Comparison of ENCODE assay signal across 10 cellular contexts in the genomic region with DNA sequence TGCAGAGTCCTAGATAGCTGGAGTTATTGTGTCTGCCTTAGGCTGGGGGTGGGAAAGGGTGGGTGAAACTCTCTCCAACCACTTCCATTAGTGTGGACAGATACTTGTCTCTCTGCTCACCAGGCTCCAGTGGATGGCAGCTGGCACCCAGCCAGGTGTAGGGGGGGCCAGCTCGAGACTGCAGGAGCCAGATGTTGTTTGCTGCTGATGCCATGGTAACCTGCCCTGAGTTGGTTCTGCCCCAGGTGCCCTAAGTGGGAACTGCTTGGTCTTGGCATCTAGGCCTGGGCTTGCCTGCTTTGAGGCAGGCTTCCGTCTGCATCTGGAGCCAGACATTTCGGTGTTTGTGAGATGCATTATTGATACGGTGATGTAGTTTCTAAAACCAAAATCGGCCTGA.
DNase-seq lines count a peak whose midpoint lies in the region; ATAC-seq and TF ChIP-seq lines count a peak whose summit lies in the region.
"Had no signal": no experiment of that assay in that cellular context is flagged by ENCODE, and none has a peak within 500 bp of the region (broad histone marks: within the 10 kb centered on the region; RNA-seq: fewer than 3 reads in every experiment).

No MANE protein-coding gene starts in this region.

- no peak overlapping the region for H2BK15ac ChIP-seq in H9 (ENCODE audit: low read depth, low read length)

- H3K23me2 ChIP-seq in H9 (ENCODE audit: insufficient read length, low read depth, low read length, poor library complexity, severe bottlenecking) = no peaks in the 10 kb centered on the region

- H3K23ac ChIP-seq in H9 (ENCODE audit: insufficient read length, low read depth, low read length) = no peak overlapping the region

- H3K4me1 Mint-ChIP-seq in H9 = peaks cover 0 to 5% of the 10 kb centered on the region in 2 experiments; a peak in 2 of 4 replicates

- no peak overlapping the region for H4K91ac ChIP-seq in H9 (ENCODE audit: insufficient read length, low read depth, low read length)

- H3K14ac ChIP-seq in H9 (ENCODE audit: insufficient read depth, low read length) = no peak overlapping the region

- no peaks in the 10 kb centered on the region for H3K36me3 ChIP-seq in RWPE2 (ENCODE audit: low read depth)
- peaks cover 0 to 3% (median 0%) of the 10 kb centered on the region in 3 donors for H3K36me3 ChIP-seq in esophagus squamous epithelium
- H3K36me3 ChIP-seq in stomach = peaks cover under 1 to 5% (median 3%) of the 10 kb centered on the region in 4 donors
- H3K36me3 ChIP-seq: colonic mucosa had no signal

- H3K56ac ChIP-seq in H9 (ENCODE audit: insufficient read length, low read depth, low read length) = no peak overlapping the region

- H3K4me1 ChIP-seq in RWPE2 (ENCODE audit: insufficient read depth, poor library complexity, severe bottlenecking) = no peaks in the 10 kb centered on the region
- peaks cover 0 to 6% (median 0%) of the 10 kb centered on the region in 3 donors for H3K4me1 ChIP-seq in esophagus squamous epithelium
- no peaks in the 10 kb centered on the region for H3K4me1 ChIP-seq in H9 (ENCODE audit: insufficient read depth, low read length)
- H3K4me1 ChIP-seq in stomach = peaks cover 0 to 23% (median 13%) of the 10 kb centered on the region in 4 donors
- H3K4me1 ChIP-seq: colonic mucosa had no signal

- no peak overlapping the region for H2BK20ac ChIP-seq in H9 (ENCODE audit: low read depth, low read length, poor library complexity, severe bottlenecking)

- H4K5ac ChIP-seq in H9 (ENCODE audit: insufficient read length, low read depth, low read length) = no peak overlapping the region

- H3K27ac ChIP-seq in RWPE2 (ENCODE audit: poor library complexity, severe bottlenecking) (no peak overlapping the region), esophagus squamous epithelium (no peak overlapping the region), H9 (ENCODE audit: insufficient read length, low read depth, low read length) (no peak overlapping the region), stomach (peak overlapping the region in 2 of 5 donors; percentile 15 to 65)
- H3K27ac ChIP-seq: colonic mucosa had no signal

- TF ChIP-seq POLR2A in esophagus squamous epithelium (IDR thresholded peaks at IDR 0.05) = no peak
- TF ChIP-seq POLR2A in stomach (IDR thresholded peaks at IDR 0.05) = no peak

- H2BK120ac ChIP-seq in H9 (ENCODE audit: low read depth, low read length, poor library complexity, severe bottlenecking) = no peak overlapping the region

- no peak overlapping the region for H3K4me2 ChIP-seq in H9 (ENCODE audit: insufficient read depth, insufficient read length, low read length)

- no peaks in the 10 kb centered on the region for H4K20me1 ChIP-seq in H9 (ENCODE audit: control insufficient read depth, insufficient read depth, insufficient read length)

- H3K79me2 ChIP-seq in H9 (ENCODE audit: insufficient read depth, low read length) = no peaks in the 10 kb centered on the region

- no peak overlapping the region for H2AK5ac ChIP-seq in H9 (ENCODE audit: insufficient read length, low read length)

- intact Hi-C loops in esophagus squamous epithelium (cut with DNase I) = no loop called here
- intact Hi-C loops in stomach (cut with DNase I; ENCODE audit: low total_unique reads) = no loop called here

- H3T11ph ChIP-seq in H9 (ENCODE audit: low read length) = no peak overlapping the region

- TF ChIP-seq CTCF in AG10803 (conservative IDR thresholded peaks at IDR 0.05; ENCODE audit: low read length) (no peak), RWPE2 (IDR thresholded peaks at IDR 0.05; ENCODE audit: poor library complexity, severe bottlenecking) (no peak), esophagus squamous epithelium (IDR thresholded peaks at IDR 0.05) (no peak), H9 (conservative IDR thresholded peaks at IDR 0.05) (no peak), stomach (IDR thresholded peaks at IDR 0.05) (no peak)

- H3K9me3 Mint-ChIP-seq in H9 = no peaks in the 10 kb centered on the region

- no peak for TF ChIP-seq EP300 in stomach (IDR thresholded peaks at IDR 0.05)

- no peak overlapping the region for H3K9ac ChIP-seq in H9 (ENCODE audit: extremely low read depth, insufficient read length, low read length)

- no peaks in the 10 kb centered on the region for H3K36me3 Mint-ChIP-seq in H9 (ENCODE audit: insufficient read depth in 1 of 3, low read depth in 3 of 3)

- H3K27me3 ChIP-seq in RWPE2 (ENCODE audit: insufficient read depth, poor library complexity, severe bottlenecking) (no peaks in the 10 kb centered on the region), esophagus squamous epithelium (no peaks in the 10 kb centered on the region), H9 (ENCODE audit: insufficient read depth, low read length) (no peaks in the 10 kb centered on the region), stomach (no peaks in the 10 kb centered on the region)
- H3K27me3 ChIP-seq: colonic mucosa had no signal

- H4K8ac ChIP-seq in H9 (replicated peaks; ENCODE audit: insufficient read length, low read depth, low read length) = no peak overlapping the region

- no peak overlapping the region for H3K4me3 ChIP-seq in AG10803 (ENCODE audit: low read length)
- H3K4me3 ChIP-seq in RWPE2 (ENCODE audit: severe bottlenecking) = no peak overlapping the region
- no peak overlapping the region for H3K4me3 ChIP-seq in esophagus squamous epithelium
- H3K4me3 ChIP-seq in stomach = no peak overlapping the region
- H3K4me3 ChIP-seq: colonic mucosa, lung had no signal

- H3K4me3 Mint-ChIP-seq in H9 = no peak overlapping the region

- H2BK12ac ChIP-seq in H9 (ENCODE audit: insufficient read length, low read depth, low read length) = no peak overlapping the region

- 0 out of 3 replicates have a peak, but pooled peaks have one; percentile 31 for ATAC-seq in RWPE2 (ENCODE audit: low read depth)

- H3K27me3 Mint-ChIP-seq in H9 (ENCODE audit: low read depth) = no peaks in the 10 kb centered on the region; the same call in 1 of the 2 replicates

- H2BK5ac ChIP-seq in H9 (ENCODE audit: insufficient read length, low read length) = no peak overlapping the region

- no peak overlapping the region for H3K18ac ChIP-seq in H9 (ENCODE audit: insufficient read length, low read depth, low read length)

- no peak overlapping the region for H3K4ac ChIP-seq in H9 (ENCODE audit: low read depth, low read length)

- H3K27ac Mint-ChIP-seq in H9 = no peak overlapping the region

- H2AFZ ChIP-seq in H9 (ENCODE audit: low read length) = no peak overlapping the region

- H3K9me3 ChIP-seq in RWPE2 (ENCODE audit: severe bottlenecking) (no peaks in the 10 kb centered on the region), esophagus squamous epithelium (no peaks in the 10 kb centered on the region), H9 (ENCODE audit: control insufficient read depth, low read depth, low read length) (no peaks in the 10 kb centered on the region), stomach (no peaks in the 10 kb centered on the region)
- H3K9me3 ChIP-seq: colonic mucosa had no signal

- peak; percentile 32 for DNase-seq in AG10803 (ENCODE audit: low read depth)
- DNase-seq in NCI-H128 (lab: John Stamatoyannopoulos, UW; ENCODE audit: unreplicated experiment) = peak; percentile 82
- no peak for DNase-seq in RWPE2 (ENCODE audit: low spot score)
- DNase-seq in hypothalamus (lab: John Stamatoyannopoulos, UW) = peak in 36 of 51 donors; percentile 5 to 66 (median 33)
- DNase-seq in cerebellar cortex (ENCODE audit: low spot score) = no peak
- DNase-seq in esophagus squamous epithelium (lab: John Stamatoyannopoulos, UW) = no peak
- DNase-seq in H9 = no peak
- DNase-seq in stomach = no peak
- DNase-seq: colonic mucosa had no signal

- 48 to 60% methylated on average over 1 to 5 of the region's 5 CpGs for WGBS in esophagus squamous epithelium, 2 donors
- no CpG with 5 or more reads among the region's 5 CpGs for WGBS in H9 (ENCODE audit: extremely low coverage, insufficient read length, low lambda C conversion rate)
- WGBS in stomach, 5 donors = 66 to 82% (median 74%) methylated on average over 4 to 5 of the region's 5 CpGs

- no peaks in the 10 kb centered on the region for H3K79me1 ChIP-seq in H9 (ENCODE audit: insufficient read depth, low read depth, low read length, poor library complexity, severe bottlenecking)

Comparison
In these comparisons a context has a peak if more than half of its experiments do, and no peak if none do; other contexts are left out.
1. DNase-seq: peak in AG10803 (single experiment), NCI-H128 (single experiment) and hypothalamus (36 of 51); none in RWPE2 (single experiment), cerebellar cortex (single experiment), esophagus squamous epithelium (single experiment), H9 (single experiment) and stomach (single experiment).